In the genomic region with DNA sequence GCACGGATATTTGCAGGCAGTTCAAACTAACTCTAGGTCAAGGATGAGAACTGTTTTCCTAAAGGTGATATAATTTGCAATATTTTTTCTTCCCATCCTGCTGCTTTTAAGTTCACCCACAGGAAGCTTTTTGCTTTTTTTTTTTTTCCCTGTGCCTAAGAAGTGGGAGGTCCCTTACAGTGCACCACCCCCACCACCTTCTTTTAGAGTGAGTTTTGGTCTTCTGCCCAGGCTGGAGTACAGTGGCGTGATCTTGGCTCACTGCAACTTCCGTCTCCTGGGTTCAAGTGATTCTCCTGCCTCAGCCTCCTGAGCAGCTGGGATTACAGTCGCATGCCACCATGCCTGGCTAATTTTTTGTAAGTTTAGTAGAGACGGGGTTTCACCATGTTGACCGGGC, we compare ENCODE assay signal across 28 cellular contexts.
"Had no signal": no experiment of that assay in that cellular context is flagged by ENCODE, and none has a peak within 500 bp of the region (broad histone marks: within the 10 kb centered on the region; RNA-seq: fewer than 3 reads in every experiment).

No MANE protein-coding gene starts in this region.

- DNase-seq: activated CD4-positive, alpha-beta T cell treated with anti-CD3 and anti-CD28 coated beads, Interleukin-2, amount 10 ng/mL, durations not matched to agents 7 days and 5 days; activated CD4-positive, alpha-beta T cell treated with anti-CD3 and anti-CD28 coated beads, Interleukin-2, amount 50 U/mL, for 48 hours; activated CD8-positive, alpha-beta T cell treated with anti-CD3 and anti-CD28 coated beads, Interleukin-2, amount 10 ng/mL, durations not matched to agents 7 days and 5 days; activated gamma-delta T cell; activated naive CD4-positive, alpha-beta T cell treated with Interleukin-2 at 50 U/mL for 16 hours; activated naive CD8-positive, alpha-beta T cell treated with anti-CD3 and anti-CD28 coated beads, Interleukin-2, amount 10 ng/mL, durations not matched to agents 7 days and 5 days; activated T-cell treated with anti-CD3 and anti-CD28 coated beads, Interleukin-2, amount 50 U/mL, for 24 hours; amygdala; NCI-H1092 treated with DMSO at 0.1 percent for 48 hours; NCI-H1417; NCI-H146; NCI-H187; NCI-H2081 treated with DMSO at 0.1 percent for 48 hours; NCI-H226; NCI-H446 treated with DMSO at 0.1 percent for 48 hours; NCI-H524; NCI-H69; NCI-H82; SHP77; SJCRH30; T1000 had no signal

- H3K9me3 Mint-ChIP-seq: activated CD4-positive, alpha-beta T cell treated with anti-CD3 and anti-CD28 coated beads, Interleukin-2, amount 10 ng/mL, durations not matched to agents 7 days and 5 days; activated naive CD8-positive, alpha-beta T cell treated with anti-CD3 and anti-CD28 coated beads, Interleukin-2, amount 10 ng/mL, durations not matched to agents 7 days and 5 days; activated T-helper 2 cell treated with anti-CD3 and anti-CD28 coated beads, Interferon-gamma antibody, Interleukin-2, Interleukin-4, amounts not matched to agents 10 μg/mL and 5 μg/mL and 100 μg/mL, durations not matched to agents 14 hours and 24 hours and 36 hours had no signal

- H3K36me3 Mint-ChIP-seq: activated naive CD4-positive, alpha-beta T cell treated with anti-CD3 and anti-CD28 coated beads, Interleukin-2, amount 50 U/mL, for 24 hours; activated naive CD8-positive, alpha-beta T cell treated with anti-CD3 and anti-CD28 coated beads, Interleukin-2, amount 10 ng/mL, durations not matched to agents 7 days and 5 days had no signal

- H3K27ac Mint-ChIP-seq: activated CD4-positive, alpha-beta T cell treated with anti-CD3 and anti-CD28 coated beads, Interleukin-2, amount 10 ng/mL, durations not matched to agents 7 days and 5 days; activated CD8-positive, alpha-beta T cell treated with anti-CD3 and anti-CD28 coated beads, Interleukin-2, amount 10 ng/mL, durations not matched to agents 7 days and 5 days; activated naive CD4-positive, alpha-beta T cell treated with anti-CD3 and anti-CD28 coated beads, Interleukin-2, amount 50 U/mL, for 24 hours; activated naive CD8-positive, alpha-beta T cell treated with anti-CD3 and anti-CD28 coated beads, Interleukin-2, amount 10 ng/mL, durations not matched to agents 7 days and 5 days; activated T-cell treated with anti-CD3 and anti-CD28 coated beads, Interleukin-2, amount 50 U/mL, for 24 hours; activated T-helper 2 cell treated with anti-CD3 and anti-CD28 coated beads, Interferon-gamma antibody, Interleukin-2, Interleukin-4, amounts not matched to agents 10 μg/mL and 5 μg/mL and 100 μg/mL, durations not matched to agents 14 hours and 24 hours and 36 hours had no signal

- H3K4me3 Mint-ChIP-seq: activated CD4-positive, alpha-beta T cell treated with anti-CD3 and anti-CD28 coated beads, Interleukin-2, amount 10 ng/mL, durations not matched to agents 7 days and 5 days; activated CD8-positive, alpha-beta T cell treated with anti-CD3 and anti-CD28 coated beads, Interleukin-2, amount 10 ng/mL, durations not matched to agents 7 days and 5 days; activated naive CD4-positive, alpha-beta T cell treated with anti-CD3 and anti-CD28 coated beads, Interleukin-2, amount 50 U/mL, for 24 hours; activated naive CD8-positive, alpha-beta T cell treated with anti-CD3 and anti-CD28 coated beads, Interleukin-2, amount 10 ng/mL, durations not matched to agents 7 days and 5 days; activated T-cell treated with anti-CD3 and anti-CD28 coated beads, Interleukin-2, amount 50 U/mL, for 24 hours; central memory CD8-positive, alpha-beta T cell had no signal

- H3K4me1 ChIP-seq: ascending aorta had no signal

- H3K27me3 ChIP-seq: ascending aorta, cardiac muscle cell, SJCRH30 had no signal

- H3K27me3 Mint-ChIP-seq: activated CD4-positive, alpha-beta T cell treated with anti-CD3 and anti-CD28 coated beads, Interleukin-2, amount 10 ng/mL, durations not matched to agents 7 days and 5 days; activated naive CD4-positive, alpha-beta T cell treated with anti-CD3 and anti-CD28 coated beads, Interleukin-2, amount 50 U/mL, for 24 hours; activated naive CD8-positive, alpha-beta T cell treated with anti-CD3 and anti-CD28 coated beads, Interleukin-2, amount 10 ng/mL, durations not matched to agents 7 days and 5 days; activated T-cell treated with anti-CD3 and anti-CD28 coated beads, Interleukin-2, amount 50 U/mL, for 24 hours; central memory CD8-positive, alpha-beta T cell had no signal

- H3K27ac ChIP-seq: ascending aorta, cardiac muscle cell, SJCRH30, SK-N-MC had no signal

- H3K4me3 ChIP-seq: ascending aorta, cardiac muscle cell, SJCRH30, SK-N-MC had no signal

- H3K36me3 ChIP-seq: ascending aorta, cardiac muscle cell, SJCRH30 had no signal

- H3K9me3 ChIP-seq: ascending aorta, SJCRH30 had no signal

- H3K4me1 Mint-ChIP-seq: activated CD4-positive, alpha-beta T cell treated with anti-CD3 and anti-CD28 coated beads, Interleukin-2, amount 10 ng/mL, durations not matched to agents 7 days and 5 days; activated naive CD4-positive, alpha-beta T cell treated with anti-CD3 and anti-CD28 coated beads, Interleukin-2, amount 50 U/mL, for 24 hours; activated naive CD8-positive, alpha-beta T cell treated with anti-CD3 and anti-CD28 coated beads, Interleukin-2, amount 10 ng/mL, durations not matched to agents 7 days and 5 days; central memory CD8-positive, alpha-beta T cell had no signal

- ATAC-seq: activated CD8-positive, alpha-beta T cell treated with anti-CD3 and anti-CD28 coated beads, Interleukin-2, amount 10 ng/mL, durations not matched to agents 7 days and 5 days; Panc1 had no signal
